In the genomic region with DNA sequence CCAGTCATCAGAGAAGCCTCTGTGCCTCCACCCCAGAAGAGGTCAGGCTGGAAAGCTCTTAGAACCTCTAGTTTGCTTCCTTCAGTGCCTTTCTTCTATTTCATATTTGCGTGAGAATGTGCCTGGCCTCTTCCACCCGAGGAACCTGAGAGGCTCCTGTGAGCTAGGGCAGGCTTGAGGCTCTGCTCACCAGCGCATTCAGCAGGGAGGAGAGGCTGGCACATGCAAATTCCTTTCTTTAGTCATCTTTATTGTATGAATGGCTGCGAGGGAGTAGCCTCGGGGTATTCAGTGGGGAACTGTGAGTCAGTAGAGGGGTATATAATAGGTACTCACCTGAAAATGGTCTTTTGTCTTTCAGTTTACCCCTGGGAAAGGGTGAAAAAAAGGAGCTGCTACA, we compare ENCODE assay signal across 1 cellular context.
TF ChIP-seq lines count a peak whose summit lies in the region.

No MANE protein-coding gene starts in this region.

TF ChIP-seq in neural cell, 6 proteins besides CTCF, POLR2A, EP300 and RAD21 (continued from another document):
- TF ChIP-seq, protein P1, sequence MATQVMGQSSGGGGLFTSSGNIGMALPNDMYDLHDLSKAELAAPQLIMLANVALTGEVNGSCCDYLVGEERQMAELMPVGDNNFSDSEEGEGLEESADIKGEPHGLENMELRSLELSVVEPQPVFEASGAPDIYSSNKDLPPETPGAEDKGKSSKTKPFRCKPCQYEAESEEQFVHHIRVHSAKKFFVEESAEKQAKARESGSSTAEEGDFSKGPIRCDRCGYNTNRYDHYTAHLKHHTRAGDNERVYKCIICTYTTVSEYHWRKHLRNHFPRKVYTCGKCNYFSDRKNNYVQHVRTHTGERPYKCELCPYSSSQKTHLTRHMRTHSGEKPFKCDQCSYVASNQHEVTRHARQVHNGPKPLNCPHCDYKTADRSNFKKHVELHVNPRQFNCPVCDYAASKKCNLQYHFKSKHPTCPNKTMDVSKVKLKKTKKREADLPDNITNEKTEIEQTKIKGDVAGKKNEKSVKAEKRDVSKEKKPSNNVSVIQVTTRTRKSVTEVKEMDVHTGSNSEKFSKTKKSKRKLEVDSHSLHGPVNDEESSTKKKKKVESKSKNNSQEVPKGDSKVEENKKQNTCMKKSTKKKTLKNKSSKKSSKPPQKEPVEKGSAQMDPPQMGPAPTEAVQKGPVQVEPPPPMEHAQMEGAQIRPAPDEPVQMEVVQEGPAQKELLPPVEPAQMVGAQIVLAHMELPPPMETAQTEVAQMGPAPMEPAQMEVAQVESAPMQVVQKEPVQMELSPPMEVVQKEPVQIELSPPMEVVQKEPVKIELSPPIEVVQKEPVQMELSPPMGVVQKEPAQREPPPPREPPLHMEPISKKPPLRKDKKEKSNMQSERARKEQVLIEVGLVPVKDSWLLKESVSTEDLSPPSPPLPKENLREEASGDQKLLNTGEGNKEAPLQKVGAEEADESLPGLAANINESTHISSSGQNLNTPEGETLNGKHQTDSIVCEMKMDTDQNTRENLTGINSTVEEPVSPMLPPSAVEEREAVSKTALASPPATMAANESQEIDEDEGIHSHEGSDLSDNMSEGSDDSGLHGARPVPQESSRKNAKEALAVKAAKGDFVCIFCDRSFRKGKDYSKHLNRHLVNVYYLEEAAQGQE (IDR thresholded peaks at IDR 0.05; ENCODE audit: borderline replicate concordance) = no peak
- TF ChIP-seq SMC3 (conservative IDR thresholded peaks at IDR 0.05; ENCODE audit: poor library complexity) (no peak), POLR2AphosphoS5 (IDR thresholded peaks at IDR 0.05) (no peak), MXI1 (conservative IDR thresholded peaks at IDR 0.05; ENCODE audit: poor library complexity, severe bottlenecking) (no peak), EZH2 (IDR thresholded peaks at IDR 0.05; ENCODE audit: borderline replicate concordance, insufficient read depth, low read length, poor library complexity, severe bottlenecking) (no peak)
TF ChIP-seq in neural cell: peak in this region for 0.
